18 cellular contexts compared by ENCODE assay signal in genomic region chr7:21497072-21497471, GRCh38. TPM values are rescaled to one million over a fixed set of nuclear protein-coding genes. Genes with fewer than 3 reads are reported as not detected.
DNase-seq lines count a peak whose midpoint lies in the region; ATAC-seq and TF ChIP-seq lines count a peak whose summit lies in the region.
"Had no signal": no experiment of that assay in that cellular context is flagged by ENCODE, and none has a peak within 500 bp of the region (broad histone marks: within the 10 kb centered on the region; RNA-seq: fewer than 3 reads in every experiment).

No MANE protein-coding gene starts in this region.

- H3K36me3 ChIP-seq in cardiac muscle cell (no peaks in the 10 kb centered on the region), heart right ventricle (peaks cover 0 to 21% (median 0%) of the 10 kb centered on the region in 9 donors), ascending aorta (peaks cover 0 to 11% of the 10 kb centered on the region in 2 donors)
- H3K36me3 ChIP-seq in effector memory CD4-positive, alpha-beta T cell (ENCODE audit: control insufficient read depth, insufficient read depth, low read length) = no peaks in the 10 kb centered on the region
- H3K36me3 ChIP-seq: upper lobe of left lung had no signal

- H3K9me3 ChIP-seq in cardiac muscle cell (ENCODE audit: low read depth) (peaks cover 5% of the 10 kb centered on the region), heart right ventricle (peaks cover 0 to 46% (median 8%) of the 10 kb centered on the region in 11 donors), ascending aorta (peaks cover 0 to 23% of the 10 kb centered on the region in 2 donors)
- peaks cover 8% of the 10 kb centered on the region for H3K9me3 ChIP-seq in effector memory CD4-positive, alpha-beta T cell (ENCODE audit: control insufficient read depth, low read length)

- H3K27me3 ChIP-seq in cardiac muscle cell (no peaks in the 10 kb centered on the region), heart right ventricle (no peaks in the 10 kb centered on the region), ascending aorta (no peaks in the 10 kb centered on the region)
- no peaks in the 10 kb centered on the region for H3K27me3 ChIP-seq in effector memory CD4-positive, alpha-beta T cell (replicated peaks; ENCODE audit: control insufficient read depth, insufficient read depth, low read length, poor library complexity, severe bottlenecking)
- H3K27me3 ChIP-seq: BLaER1, upper lobe of left lung had no signal

- H3K27ac ChIP-seq in cardiac muscle cell (no peak overlapping the region), heart right ventricle (no peak overlapping the region), ascending aorta (no peak overlapping the region)
- no peak overlapping the region for H3K27ac ChIP-seq in effector memory CD4-positive, alpha-beta T cell (ENCODE audit: insufficient read depth, low read length, poor library complexity, severe bottlenecking)
- H3K27ac ChIP-seq: BLaER1, upper lobe of left lung had no signal

- TF ChIP-seq CTCF in cardiac muscle cell (IDR thresholded peaks at IDR 0.05; ENCODE audit: low read depth, low read length) = peak; percentile 49
- TF ChIP-seq CTCF in heart right ventricle (IDR thresholded peaks at IDR 0.05) = peak in 2 of 9 donors; percentile 9 to 16
- TF ChIP-seq CTCF in epithelial cell of esophagus (IDR thresholded peaks at IDR 0.05; ENCODE audit: insufficient read depth, low read depth, low read length, missing control alignments) = peak; percentile 71
- TF ChIP-seq CTCF in ascending aorta (IDR thresholded peaks at IDR 0.05) = no peak

- no peak for ATAC-seq in heart right ventricle
- no peak for ATAC-seq in GM21528 (IDR thresholded peaks at IDR 0.05; ENCODE audit: low FRiP score, unreplicated experiment)
- ATAC-seq: T-cell had no signal

- intact Hi-C loops in heart right ventricle (cut with DNase I) (no loop called here), ascending aorta (cut with DNase I) (no loop called here)

- peak in 1 of 2 donors; percentile 46 for DNase-seq in cardiac muscle cell (ENCODE audit: low read depth in 1 of 2, low spot score in 1 of 2)
- no peak for DNase-seq in heart right ventricle
- DNase-seq in NCI-H524 (lab: John Stamatoyannopoulos, UW) = peak; percentile 56 to 81
- peak; percentile 53 for DNase-seq in epithelial cell of esophagus (ENCODE audit: low read depth)
- DNase-seq in effector memory CD4-positive, alpha-beta T cell = no peak
- no peak for DNase-seq in mesenteric fat pad (ENCODE audit: low spot score)
- DNase-seq in ascending aorta (ENCODE audit: low spot score in 2 of 2) = no peak
- DNase-seq: activated CD4-positive, alpha-beta T cell treated with anti-CD3 and anti-CD28 coated beads, Interleukin-2, amount 50 U/mL, for 4 hours; activated effector memory CD4-positive, alpha-beta T cell treated with Interleukin-2 at 50 U/mL for 16 hours; cerebellar nuclear complex; GF-D8; islet precursor cell; NCI-H187; nephron progenitor cell; T-cell; upper lobe of left lung had no signal

- H3K4me3 ChIP-seq in cardiac muscle cell (no peak overlapping the region), heart right ventricle (no peak overlapping the region), epithelial cell of esophagus (ENCODE audit: low read length) (no peak overlapping the region), ascending aorta (no peak overlapping the region)
- no peak overlapping the region for H3K4me3 ChIP-seq in effector memory CD4-positive, alpha-beta T cell (ENCODE audit: insufficient read depth, low read depth, low read length, poor library complexity, severe bottlenecking)
- H3K4me3 ChIP-seq: BLaER1, upper lobe of left lung had no signal

- H3K4me1 ChIP-seq in cardiac muscle cell (ENCODE audit: low read depth) (no peaks in the 10 kb centered on the region), heart right ventricle (no peaks in the 10 kb centered on the region), ascending aorta (no peaks in the 10 kb centered on the region)
- H3K4me1 ChIP-seq in effector memory CD4-positive, alpha-beta T cell (ENCODE audit: control insufficient read depth, insufficient read depth, low read length, poor library complexity, severe bottlenecking) = no peaks in the 10 kb centered on the region
- H3K4me1 ChIP-seq: BLaER1, upper lobe of left lung had no signal

RNA-seq across cellular contexts. Expression of gene DNAH11, which starts 45.8 kb away (rescaled TPM):
- 0.46 and 0.60 TPM in 2 replicates for total RNA-seq in cardiac muscle cell
- 0.55 and 1.9 TPM in 2 replicates for polyA plus RNA-seq in cardiac muscle cell
- under 1 TPM in 8 of 10 donors, not detected in 2; 0.03 to 0.59 (median 0.19) TPM for total RNA-seq in heart right ventricle
- under 1 TPM; 0.13 to 0.37 TPM for polyA plus RNA-seq in heart right ventricle
- 0.26 TPM for total RNA-seq in mesenteric fat pad
- 0.75 TPM for total RNA-seq in ascending aorta

Comparison
In these comparisons a context has a peak if more than half of its experiments do, and no peak if none do; other contexts are left out.
1. DNase-seq: peak in NCI-H524 (2 of 2) and epithelial cell of esophagus (single experiment); none in heart right ventricle (0 of 2), effector memory CD4-positive, alpha-beta T cell (0 of 3), mesenteric fat pad (single experiment) and ascending aorta (0 of 2).
2. CTCF ChIP-seq: peak in cardiac muscle cell (single experiment) and epithelial cell of esophagus (single experiment); none in ascending aorta (0 of 3).